12 cellular contexts compared by ENCODE assay signal in the genomic region with DNA sequence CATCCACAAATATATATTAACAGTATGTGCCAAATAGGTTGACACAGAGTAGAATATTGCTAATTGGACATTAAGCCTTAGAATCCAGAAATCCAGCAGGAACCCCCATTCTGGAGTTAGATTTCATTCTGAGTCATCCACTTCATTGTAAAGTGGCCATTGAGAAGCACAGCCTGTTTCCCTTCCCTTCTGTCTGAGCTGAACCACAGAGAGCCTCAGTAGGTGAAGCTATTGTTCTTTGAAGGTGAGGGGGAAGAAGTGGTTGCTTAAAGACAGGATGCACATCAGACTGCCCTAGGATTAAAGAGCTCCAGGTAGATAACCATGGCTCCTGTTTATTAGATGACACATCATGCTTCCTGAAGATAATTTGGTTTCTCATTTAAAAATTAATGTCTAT. TPM values are rescaled to one million over a fixed set of nuclear protein-coding genes. Genes with fewer than 3 reads are reported as not detected.
DNase-seq lines count a peak whose midpoint lies in the region; ATAC-seq and TF ChIP-seq lines count a peak whose summit lies in the region.
"Had no signal": no experiment of that assay in that cellular context is flagged by ENCODE, and none has a peak within 500 bp of the region (broad histone marks: within the 10 kb centered on the region; RNA-seq: fewer than 3 reads in every experiment).

No MANE protein-coding gene starts in this region.

- H3K9me3 ChIP-seq in SJSA1 (replicated peaks), result no peaks in the 10 kb centered on the region
- H3K9me3 ChIP-seq: esophagus muscularis mucosa, lower lobe of right lung had no signal

- no peaks in the 10 kb centered on the region for H3K36me3 ChIP-seq in SJSA1
- H3K36me3 ChIP-seq: lower lobe of right lung had no signal

- H3K27ac ChIP-seq in SJSA1, result 0 out of 2 replicates have a peak overlapping the region, but pooled peaks have one; percentile 20
- H3K27ac ChIP-seq in foreskin keratinocyte, result no peak overlapping the region
- H3K27ac ChIP-seq: esophagus muscularis mucosa, lower lobe of right lung had no signal

- H3K27me3 ChIP-seq in SJSA1 (replicated peaks), result no peaks in the 10 kb centered on the region
- H3K27me3 ChIP-seq in foreskin keratinocyte, result no peaks in the 10 kb centered on the region
- H3K27me3 ChIP-seq: esophagus muscularis mucosa had no signal

- H3K4me1 ChIP-seq in SJSA1 (replicated peaks) (peaks cover 11% of the 10 kb centered on the region), foreskin keratinocyte (peaks cover 18% of the 10 kb centered on the region)
- H3K4me1 ChIP-seq: esophagus muscularis mucosa, lower lobe of right lung had no signal

- peak; percentile 95 for DNase-seq in DMS53 treated with DMSO at 0.1 percent for 48 hours (lab: John Stamatoyannopoulos, UW; ENCODE audit: unreplicated experiment)
- peak in 1 of 2 experiments; percentile 25 for DNase-seq in SJSA1 (ENCODE audit: low read depth in 1 of 2, low spot score in 2 of 2)
- DNase-seq in foreskin keratinocyte, result peak; percentile 45 to 50
- no peak for DNase-seq in OCI-M2 (lab: John Stamatoyannopoulos, UW; ENCODE audit: unreplicated experiment)
- DNase-seq: KG1, lower lobe of right lung had no signal

- TF ChIP-seq CTCF in foreskin keratinocyte (conservative IDR thresholded peaks at IDR 0.05), result no peak

- peak; percentile 45 for ATAC-seq in HG03095 (IDR thresholded peaks at IDR 0.05; ENCODE audit: unreplicated experiment)
- ATAC-seq in foreskin keratinocyte, result peak; percentile 83
- ATAC-seq in GM21423 (IDR thresholded peaks at IDR 0.05; ENCODE audit: unreplicated experiment), result no peak
- ATAC-seq in HG03175 (IDR thresholded peaks at IDR 0.05; ENCODE audit: unreplicated experiment), result no peak
- no peak for ATAC-seq in GM18511 (IDR thresholded peaks at IDR 0.05; ENCODE audit: unreplicated experiment)
- ATAC-seq: lower lobe of right lung had no signal

- no peak overlapping the region for H3K4me3 ChIP-seq in SJSA1
- H3K4me3 ChIP-seq: esophagus muscularis mucosa, lower lobe of right lung had no signal

RNA-seq across cellular contexts. Expression of a gene that starts 30.6 kb away (rescaled TPM):
- 0.21 TPM in 1 of 2 replicates, not detected in the other for total RNA-seq in SJSA1 (2014; rRNA removed; shearing (Covaris generic))
- 0.21 and 0.31 TPM in 2 replicates for total RNA-seq in foreskin keratinocyte
- 0.07 and 0.12 TPM in 2 replicates for polyA plus RNA-seq in foreskin keratinocyte
- total RNA-seq: lower lobe of right lung had no signal
- polyA plus RNA-seq: CD14-positive monocyte had no signal

Comparison
In these comparisons a context has a peak if more than half of its experiments do, and no peak if none do; other contexts are left out.
1. ATAC-seq: peak in HG03095 (single experiment) and foreskin keratinocyte (single experiment); none in GM21423 (single experiment), HG03175 (single experiment) and GM18511 (single experiment).